In genomic region chr7:99693427-99694200, GRCh38 we compare ENCODE assay signal across 1 cellular context.
TF ChIP-seq lines count a peak whose summit lies in the region.

No MANE protein-coding gene starts in this region.

TF ChIP-seq in WTC11, 78 proteins besides CTCF, POLR2A, EP300 and RAD21 (continued from another document):
- TF ChIP-seq ZNF425 (CRISPR knock-in tag; conservative IDR thresholded peaks at IDR 0.05) = no peak
- TF ChIP-seq ZNF317 (CRISPR knock-in tag; IDR thresholded peaks at IDR 0.05; ENCODE audit: borderline replicate concordance, low read depth) = no peak
- TF ChIP-seq SMAD3 (CRISPR knock-in tag; IDR thresholded peaks at IDR 0.05; ENCODE audit: borderline replicate concordance) = no peak
- peak; percentile 54; the same call in 1 of the 2 replicates for TF ChIP-seq GABPB1 (CRISPR knock-in tag; IDR thresholded peaks at IDR 0.05)
- TF ChIP-seq, protein P1, sequence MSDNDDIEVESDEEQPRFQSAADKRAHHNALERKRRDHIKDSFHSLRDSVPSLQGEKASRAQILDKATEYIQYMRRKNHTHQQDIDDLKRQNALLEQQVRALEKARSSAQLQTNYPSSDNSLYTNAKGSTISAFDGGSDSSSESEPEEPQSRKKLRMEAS (CRISPR knock-in tag; IDR thresholded peaks at IDR 0.05) = peak; percentile 43; the same call in 1 of the 2 replicates
- TF ChIP-seq, protein P2, sequence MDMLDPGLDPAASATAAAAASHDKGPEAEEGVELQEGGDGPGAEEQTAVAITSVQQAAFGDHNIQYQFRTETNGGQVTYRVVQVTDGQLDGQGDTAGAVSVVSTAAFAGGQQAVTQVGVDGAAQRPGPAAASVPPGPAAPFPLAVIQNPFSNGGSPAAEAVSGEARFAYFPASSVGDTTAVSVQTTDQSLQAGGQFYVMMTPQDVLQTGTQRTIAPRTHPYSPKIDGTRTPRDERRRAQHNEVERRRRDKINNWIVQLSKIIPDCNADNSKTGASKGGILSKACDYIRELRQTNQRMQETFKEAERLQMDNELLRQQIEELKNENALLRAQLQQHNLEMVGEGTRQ (CRISPR knock-in tag; IDR thresholded peaks at IDR 0.05) = no peak
